8 cellular contexts compared by ENCODE assay signal in genomic region chr4:87390931-87391782, GRCh38. TPM values are rescaled to one million over a fixed set of nuclear protein-coding genes. Genes with fewer than 3 reads are reported as not detected.
A peak's percentile ranks its signal among the peaks of the same experiment; 100 is the strongest.
DNase-seq lines count a peak whose midpoint lies in the region; ATAC-seq, FAIRE-seq and TF ChIP-seq lines count a peak whose summit lies in the region.

Gene HSD17B11, minus strand, starts transcription at chr4:87391188. Its CDS starts 118 bp downstream, at chr4:87391070.

- peaks cover 2% of the 10 kb centered on the region for H3K36me3 Mint-ChIP-seq in activated naive CD8-positive, alpha-beta T cell treated with anti-CD3 and anti-CD28 coated beads, Interleukin-2, amount 50 U/mL, for 24 hours (ENCODE audit: low read depth)

- H3K4me1 ChIP-seq in pancreas: peaks cover 0 to 18% (median 4%) of the 10 kb centered on the region in 3 donors
- H3K4me1 ChIP-seq in tibial artery: peaks cover 0 to 20% (median 12%) of the 10 kb centered on the region in 4 donors

- peak; percentile 91 for FAIRE-seq in pancreas (lab: Jason Lieb, UNC)

- peak within 1 kb of the TSS; percentile 35 to 59 (median 44) for H3K4me3 ChIP-seq in pancreas
- H3K4me3 ChIP-seq in tibial artery: peak within 1 kb of the TSS; percentile 74 to 79

- peaks cover 41% of the 10 kb centered on the region for H3K4me1 Mint-ChIP-seq in activated naive CD8-positive, alpha-beta T cell treated with anti-CD3 and anti-CD28 coated beads, Interleukin-2, amount 50 U/mL, for 24 hours

- peaks cover 4% of the 10 kb centered on the region for H3K9me3 Mint-ChIP-seq in activated naive CD8-positive, alpha-beta T cell treated with anti-CD3 and anti-CD28 coated beads, Interleukin-2, amount 50 U/mL, for 24 hours

- H3K4me3 Mint-ChIP-seq in activated naive CD8-positive, alpha-beta T cell treated with anti-CD3 and anti-CD28 coated beads, Interleukin-2, amount 50 U/mL, for 24 hours: peak within 1 kb of the TSS; percentile 89

- peak; percentile 48 for DNase-seq in NCI-H1417 treated with DMSO at 0.1 percent for 48 hours (lab: John Stamatoyannopoulos, UW)
- peak; percentile 89 for DNase-seq in SW480 (ENCODE audit: low spot score)
- peak; percentile 79 for DNase-seq in activated naive CD8-positive, alpha-beta T cell treated with anti-CD3 and anti-CD28 coated beads, Interleukin-2, amount 50 U/mL, for 24 hours
- peak; percentile 93 for DNase-seq in Right ventricle myocardium superior
- DNase-seq in pancreas: peak; percentile 82 to 94 (median 86)
- peak; percentile 95 for DNase-seq in tibial artery

- WGBS in pancreas, 2 donors: 1% methylated on average over 42 of the region's 42 CpGs

- H3K27ac ChIP-seq in pancreas (peak within 1 kb of the TSS; percentile 43 to 89 (median 78)), tibial artery (peak within 1 kb of the TSS; percentile 92 to 95)

- H3K27me3 ChIP-seq in pancreas: no peaks in the 10 kb centered on the region
- no peaks in the 10 kb centered on the region for H3K27me3 ChIP-seq in tibial artery

- no peaks in the 10 kb centered on the region for H3K27me3 Mint-ChIP-seq in activated naive CD8-positive, alpha-beta T cell treated with anti-CD3 and anti-CD28 coated beads, Interleukin-2, amount 50 U/mL, for 24 hours

- H3K36me3 ChIP-seq in pancreas: no peaks in the 10 kb centered on the region
- no peaks in the 10 kb centered on the region for H3K36me3 ChIP-seq in tibial artery

- intact Hi-C loops in Right ventricle myocardium superior (cut with DNase I): no loop called here
- intact Hi-C loops in pancreas (cut with DNase I): no loop called here
- intact Hi-C loops in tibial artery (cut with DNase I; ENCODE audit: low total_unique reads): loop anchor here (2.0 kb wide), 1 partner anchor 32 kb away; the partner anchor contains the start of gene NUDT9

- TF ChIP-seq CTCF in GM12873 (IDR thresholded peaks at IDR 0.05; ENCODE audit: insufficient read depth, low read depth, low read length, missing control alignments) (peak; percentile 15), pancreas (IDR thresholded peaks at IDR 0.05) (no peak), tibial artery (IDR thresholded peaks at IDR 0.05) (peak in 1 of 2 experiments; percentile 27)

- H3K27ac Mint-ChIP-seq in activated naive CD8-positive, alpha-beta T cell treated with anti-CD3 and anti-CD28 coated beads, Interleukin-2, amount 50 U/mL, for 24 hours: peak within 1 kb of the TSS; percentile 90

- ATAC-seq in HG02763 (IDR thresholded peaks at IDR 0.05; ENCODE audit: unreplicated experiment) (peak; percentile 100), Right ventricle myocardium superior (ENCODE audit: poor library complexity) (peak; percentile 99), pancreas (peak; percentile 98 to 99 (median 99))
- ATAC-seq in activated naive CD8-positive, alpha-beta T cell treated with anti-CD3 and anti-CD28 coated beads, Interleukin-2, amount 50 U/mL, for 24 hours: peak; percentile 99

- H3K9me3 ChIP-seq in pancreas: no peaks in the 10 kb centered on the region
- H3K9me3 ChIP-seq in tibial artery: no peaks in the 10 kb centered on the region

RNA-seq across cellular contexts. Expression of gene HSD17B11, which starts in this region (rescaled TPM):
- total RNA-seq in Right ventricle myocardium superior: 13.1 TPM
- total RNA-seq in pancreas: 10 to 100 TPM; 20.0 to 53.5 (median 34.8) TPM
- polyA plus RNA-seq in pancreas: 10 to 100 TPM; 31.1 to 43.7 TPM

Comparison
In these comparisons a context has a peak if more than half of its experiments do, and no peak if none do; other contexts are left out.
1. Peak in every context shown above with its lines: DNase-seq, ATAC-seq, H3K4me3 ChIP-seq and H3K27ac ChIP-seq.